Comparison of ENCODE assay signal across 18 cellular contexts in genomic region chr10:14683246-14683645, GRCh38.
A peak's percentile ranks its signal among the peaks of the same experiment; 100 is the strongest.
DNase-seq lines count a peak whose midpoint lies in the region; ATAC-seq and TF ChIP-seq lines count a peak whose summit lies in the region.
"Had no signal": no experiment of that assay in that cellular context is flagged by ENCODE, and none has a peak within 500 bp of the region (broad histone marks: within the 10 kb centered on the region; RNA-seq: fewer than 3 reads in every experiment).

No MANE protein-coding gene starts in this region.

- H3K4me1 ChIP-seq in GM23248 (ENCODE audit: insufficient read depth), result peaks cover 5% of the 10 kb centered on the region

- H3F3A ChIP-seq in GM23248 (ENCODE audit: insufficient read depth), result no peaks in the 10 kb centered on the region

- H3K27me3 ChIP-seq in GM23248 (replicated peaks; ENCODE audit: insufficient read depth), result no peaks in the 10 kb centered on the region
- H3K27me3 ChIP-seq: BLaER1 had no signal

- no peak for TF ChIP-seq CTCF in choroid plexus epithelial cell (conservative IDR thresholded peaks at IDR 0.05; ENCODE audit: low read depth, low read length)

- H3K79me2 ChIP-seq in GM23248 (ENCODE audit: insufficient read depth), result no peaks in the 10 kb centered on the region

- no peaks in the 10 kb centered on the region for H3K36me3 ChIP-seq in GM23248 (ENCODE audit: low read depth)
- H3K36me3 ChIP-seq: BLaER1 had no signal

- H3K4me2 ChIP-seq in GM23248 (ENCODE audit: unreplicated experiment), result no peak overlapping the region
- H3K4me2 ChIP-seq: BLaER1 had no signal

- in situ Hi-C loops in GM23248 (cut with MboI), result no loop called here

- no peaks in the 10 kb centered on the region for H3K9me3 ChIP-seq in GM23248 (ENCODE audit: low read depth)
- H3K9me3 ChIP-seq: BLaER1 had no signal

- no peaks in the 10 kb centered on the region for H3K9me2 ChIP-seq in GM23248 (ENCODE audit: insufficient read depth)

- no peak overlapping the region for H2AFZ ChIP-seq in GM23248

- H3K4me3 ChIP-seq in GM23248 (no peak overlapping the region), choroid plexus epithelial cell (ENCODE audit: low read depth, low read length) (no peak overlapping the region)
- H3K4me3 ChIP-seq: BLaER1 had no signal

- no peak overlapping the region for H3K9ac ChIP-seq in GM23248
- H3K9ac ChIP-seq: BLaER1 had no signal

- no peaks in the 10 kb centered on the region for H4K20me1 ChIP-seq in GM23248 (ENCODE audit: insufficient read depth)
- H4K20me1 ChIP-seq: BLaER1 had no signal

- intact Hi-C loops in sciatic nerve (cut with DNase I), result no loop called here

- DNase-seq in GM23248 (peak; percentile 35), MV-4-11 (lab: John Stamatoyannopoulos, UW) (peak; percentile 2), choroid plexus epithelial cell (ENCODE audit: low read depth) (peak; percentile 78), fibroblast of peridontal ligament (ENCODE audit: extremely low read depth) (peak; percentile 76), NCI-H2196 treated with DMSO at 0.1 percent for 48 hours (lab: John Stamatoyannopoulos, UW; ENCODE audit: unreplicated experiment) (no peak), sciatic nerve (ENCODE audit: low spot score) (no peak), 8988T (no peak), GDM1 (lab: John Stamatoyannopoulos, UW) (no peak)
- DNase-seq: CD4-positive, alpha-beta memory T cell; EL; KG1; NCI-H1092 treated with DMSO at 0.1 percent for 48 hours; NCI-H2081 treated with DMSO at 0.1 percent for 48 hours; NCI-H510A treated with DMSO at 0.1 percent for 48 hours; NCI-H774; OCI-M1; Right ventricle myocardium superior had no signal

- no peak for ATAC-seq in sciatic nerve

- no peak overlapping the region for H3K27ac ChIP-seq in GM23248
- H3K27ac ChIP-seq: BLaER1 had no signal

- WGBS in GM23248 (ENCODE audit: low coverage in 1 of 2, low lambda C conversion rate in 2 of 2, missing lambda C conversion rate in 2 of 2), 2 experiments, result 15 to 18% methylated on average over 6 of the region's 6 CpGs

Comparison
In these comparisons a context has a peak if more than half of its experiments do, and no peak if none do; other contexts are left out.
1. DNase-seq: peak in GM23248 (single experiment), MV-4-11 (single experiment), choroid plexus epithelial cell (single experiment) and fibroblast of peridontal ligament (single experiment); none in NCI-H2196 treated with DMSO at 0.1 percent for 48 hours (single experiment), sciatic nerve (single experiment), 8988T (single experiment) and GDM1 (single experiment).